In the genomic region with DNA sequence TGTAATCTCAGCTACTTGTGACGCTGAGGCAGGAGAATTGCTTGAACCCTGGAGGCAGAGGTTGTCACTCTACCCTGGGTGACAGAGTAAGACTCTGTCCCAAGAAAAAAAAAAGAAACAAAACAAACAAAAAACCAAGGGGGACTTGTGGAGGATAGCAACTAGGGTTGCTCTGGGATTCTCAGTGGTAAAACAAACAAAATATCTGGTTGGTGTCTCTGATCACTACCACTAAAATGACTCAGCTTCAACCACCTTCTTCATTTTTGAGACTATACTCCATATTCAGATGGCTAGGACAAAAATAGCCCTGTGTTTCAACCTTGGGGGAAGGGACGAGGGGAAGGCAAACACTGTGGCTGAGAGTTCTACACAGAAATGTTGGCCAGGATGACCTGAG, we compare ENCODE assay signal across 7 cellular contexts.
A peak's percentile ranks its signal among the peaks of the same experiment; 100 is the strongest.
DNase-seq lines count a peak whose midpoint lies in the region; ATAC-seq and TF ChIP-seq lines count a peak whose summit lies in the region.

No MANE protein-coding gene starts in this region.

- no peak overlapping the region for H3K4me2 ChIP-seq in GM23338

- H3K27ac ChIP-seq in GM23338 (ENCODE audit: low read depth) = no peak overlapping the region

- no peak overlapping the region for H3K4me3 Mint-ChIP-seq in GM23338

- H3K27me3 Mint-ChIP-seq in GM23338 (ENCODE audit: insufficient read depth, low read depth, poor library complexity) = no peaks in the 10 kb centered on the region

- H3K9me3 Mint-ChIP-seq in GM23338 = no peaks in the 10 kb centered on the region

- no peaks in the 10 kb centered on the region for H3F3A ChIP-seq in GM23338 (replicated peaks; ENCODE audit: low read depth)

- no peak overlapping the region for H3K4me3 ChIP-seq in GM23338

- no peaks in the 10 kb centered on the region for H3K79me2 ChIP-seq in GM23338 (replicated peaks; ENCODE audit: insufficient read depth)

- DNase-seq in GM23338 (ENCODE audit: low spot score) = no peak
- peak; percentile 38 for DNase-seq in HuH-7.5 (ENCODE audit: low spot score)
- DNase-seq in myocyte (ENCODE audit: low read depth) = peak; percentile 45
- no peak for DNase-seq in stimulated activated CD4-positive, alpha-beta T cell treated with anti-CD3 and anti-CD28 coated beads, Interleukin-15, amount 100 ng/mL, for 24 hours
- DNase-seq in NCI-H2196 treated with DMSO at 0.1 percent for 48 hours (lab: John Stamatoyannopoulos, UW; ENCODE audit: unreplicated experiment) = no peak
- DNase-seq in activated CD4-positive, alpha-beta T cell treated with anti-CD3 and anti-CD28 coated beads for 4 hours = no peak

- H3K9me2 ChIP-seq in GM23338 (ENCODE audit: insufficient read depth) = 0 out of 2 replicates have a peak, but pooled peaks cover 5% of the 10 kb centered on the region

- no peaks in the 10 kb centered on the region for H3K36me3 Mint-ChIP-seq in GM23338 (ENCODE audit: low read depth)

- TF ChIP-seq CTCF in GM23338 (conservative IDR thresholded peaks at IDR 0.05; ENCODE audit: low read depth in 2 of 2) = no peak

- peak overlapping the region; percentile 95; the same call in 1 of the 2 replicates for H2AFZ ChIP-seq in GM23338

- H3K36me3 ChIP-seq in GM23338 (ENCODE audit: insufficient read depth) = no peaks in the 10 kb centered on the region

- H3K27me3 ChIP-seq in GM23338 (ENCODE audit: insufficient read depth) = peaks cover under 1% of the 10 kb centered on the region; the same call in 1 of the 2 replicates

- peaks cover 6% of the 10 kb centered on the region; the same call in 2 of the 3 replicates for H3K4me1 Mint-ChIP-seq in GM23338

- H3K27ac Mint-ChIP-seq in GM23338 = no peak overlapping the region; the same call in 1 of the 2 replicates

- no peaks in the 10 kb centered on the region; the same call in 1 of the 2 replicates for H3K4me1 ChIP-seq in GM23338 (ENCODE audit: insufficient read depth)

- ATAC-seq in GM18868 (IDR thresholded peaks at IDR 0.05; ENCODE audit: unreplicated experiment) (peak; percentile 88), GM23338 (no peak)

- H4K20me1 ChIP-seq in GM23338 (replicated peaks; ENCODE audit: insufficient read depth) = no peaks in the 10 kb centered on the region

TF ChIP-seq in GM23338, 12 proteins besides CTCF, POLR2A, EP300 and RAD21:
- TF ChIP-seq ZNF331 (CRISPR knock-in tag; IDR thresholded peaks at IDR 0.05; ENCODE audit: low read depth) = no peak
- TF ChIP-seq, protein P1, sequence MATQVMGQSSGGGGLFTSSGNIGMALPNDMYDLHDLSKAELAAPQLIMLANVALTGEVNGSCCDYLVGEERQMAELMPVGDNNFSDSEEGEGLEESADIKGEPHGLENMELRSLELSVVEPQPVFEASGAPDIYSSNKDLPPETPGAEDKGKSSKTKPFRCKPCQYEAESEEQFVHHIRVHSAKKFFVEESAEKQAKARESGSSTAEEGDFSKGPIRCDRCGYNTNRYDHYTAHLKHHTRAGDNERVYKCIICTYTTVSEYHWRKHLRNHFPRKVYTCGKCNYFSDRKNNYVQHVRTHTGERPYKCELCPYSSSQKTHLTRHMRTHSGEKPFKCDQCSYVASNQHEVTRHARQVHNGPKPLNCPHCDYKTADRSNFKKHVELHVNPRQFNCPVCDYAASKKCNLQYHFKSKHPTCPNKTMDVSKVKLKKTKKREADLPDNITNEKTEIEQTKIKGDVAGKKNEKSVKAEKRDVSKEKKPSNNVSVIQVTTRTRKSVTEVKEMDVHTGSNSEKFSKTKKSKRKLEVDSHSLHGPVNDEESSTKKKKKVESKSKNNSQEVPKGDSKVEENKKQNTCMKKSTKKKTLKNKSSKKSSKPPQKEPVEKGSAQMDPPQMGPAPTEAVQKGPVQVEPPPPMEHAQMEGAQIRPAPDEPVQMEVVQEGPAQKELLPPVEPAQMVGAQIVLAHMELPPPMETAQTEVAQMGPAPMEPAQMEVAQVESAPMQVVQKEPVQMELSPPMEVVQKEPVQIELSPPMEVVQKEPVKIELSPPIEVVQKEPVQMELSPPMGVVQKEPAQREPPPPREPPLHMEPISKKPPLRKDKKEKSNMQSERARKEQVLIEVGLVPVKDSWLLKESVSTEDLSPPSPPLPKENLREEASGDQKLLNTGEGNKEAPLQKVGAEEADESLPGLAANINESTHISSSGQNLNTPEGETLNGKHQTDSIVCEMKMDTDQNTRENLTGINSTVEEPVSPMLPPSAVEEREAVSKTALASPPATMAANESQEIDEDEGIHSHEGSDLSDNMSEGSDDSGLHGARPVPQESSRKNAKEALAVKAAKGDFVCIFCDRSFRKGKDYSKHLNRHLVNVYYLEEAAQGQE (IDR thresholded peaks at IDR 0.05; ENCODE audit: unreplicated experiment) = no peak
- no peak for TF ChIP-seq EZH2phosphoT487 (IDR thresholded peaks at IDR 0.05; ENCODE audit: unreplicated experiment)
- no peak for TF ChIP-seq POLR2AphosphoS5 (IDR thresholded peaks at IDR 0.05; ENCODE audit: low read depth)
- no peak for TF ChIP-seq CREB1 (CRISPR knock-in tag; IDR thresholded peaks at IDR 0.05; ENCODE audit: low read depth)
- TF ChIP-seq JUNB (IDR thresholded peaks at IDR 0.05; ENCODE audit: unreplicated experiment) = no peak
- TF ChIP-seq EZH2 (IDR thresholded peaks at IDR 0.05; ENCODE audit: low read depth, unreplicated experiment) = no peak
- TF ChIP-seq ZNF114 (CRISPR knock-in tag; IDR thresholded peaks at IDR 0.05) = no peak
- TF ChIP-seq, protein P2, sequence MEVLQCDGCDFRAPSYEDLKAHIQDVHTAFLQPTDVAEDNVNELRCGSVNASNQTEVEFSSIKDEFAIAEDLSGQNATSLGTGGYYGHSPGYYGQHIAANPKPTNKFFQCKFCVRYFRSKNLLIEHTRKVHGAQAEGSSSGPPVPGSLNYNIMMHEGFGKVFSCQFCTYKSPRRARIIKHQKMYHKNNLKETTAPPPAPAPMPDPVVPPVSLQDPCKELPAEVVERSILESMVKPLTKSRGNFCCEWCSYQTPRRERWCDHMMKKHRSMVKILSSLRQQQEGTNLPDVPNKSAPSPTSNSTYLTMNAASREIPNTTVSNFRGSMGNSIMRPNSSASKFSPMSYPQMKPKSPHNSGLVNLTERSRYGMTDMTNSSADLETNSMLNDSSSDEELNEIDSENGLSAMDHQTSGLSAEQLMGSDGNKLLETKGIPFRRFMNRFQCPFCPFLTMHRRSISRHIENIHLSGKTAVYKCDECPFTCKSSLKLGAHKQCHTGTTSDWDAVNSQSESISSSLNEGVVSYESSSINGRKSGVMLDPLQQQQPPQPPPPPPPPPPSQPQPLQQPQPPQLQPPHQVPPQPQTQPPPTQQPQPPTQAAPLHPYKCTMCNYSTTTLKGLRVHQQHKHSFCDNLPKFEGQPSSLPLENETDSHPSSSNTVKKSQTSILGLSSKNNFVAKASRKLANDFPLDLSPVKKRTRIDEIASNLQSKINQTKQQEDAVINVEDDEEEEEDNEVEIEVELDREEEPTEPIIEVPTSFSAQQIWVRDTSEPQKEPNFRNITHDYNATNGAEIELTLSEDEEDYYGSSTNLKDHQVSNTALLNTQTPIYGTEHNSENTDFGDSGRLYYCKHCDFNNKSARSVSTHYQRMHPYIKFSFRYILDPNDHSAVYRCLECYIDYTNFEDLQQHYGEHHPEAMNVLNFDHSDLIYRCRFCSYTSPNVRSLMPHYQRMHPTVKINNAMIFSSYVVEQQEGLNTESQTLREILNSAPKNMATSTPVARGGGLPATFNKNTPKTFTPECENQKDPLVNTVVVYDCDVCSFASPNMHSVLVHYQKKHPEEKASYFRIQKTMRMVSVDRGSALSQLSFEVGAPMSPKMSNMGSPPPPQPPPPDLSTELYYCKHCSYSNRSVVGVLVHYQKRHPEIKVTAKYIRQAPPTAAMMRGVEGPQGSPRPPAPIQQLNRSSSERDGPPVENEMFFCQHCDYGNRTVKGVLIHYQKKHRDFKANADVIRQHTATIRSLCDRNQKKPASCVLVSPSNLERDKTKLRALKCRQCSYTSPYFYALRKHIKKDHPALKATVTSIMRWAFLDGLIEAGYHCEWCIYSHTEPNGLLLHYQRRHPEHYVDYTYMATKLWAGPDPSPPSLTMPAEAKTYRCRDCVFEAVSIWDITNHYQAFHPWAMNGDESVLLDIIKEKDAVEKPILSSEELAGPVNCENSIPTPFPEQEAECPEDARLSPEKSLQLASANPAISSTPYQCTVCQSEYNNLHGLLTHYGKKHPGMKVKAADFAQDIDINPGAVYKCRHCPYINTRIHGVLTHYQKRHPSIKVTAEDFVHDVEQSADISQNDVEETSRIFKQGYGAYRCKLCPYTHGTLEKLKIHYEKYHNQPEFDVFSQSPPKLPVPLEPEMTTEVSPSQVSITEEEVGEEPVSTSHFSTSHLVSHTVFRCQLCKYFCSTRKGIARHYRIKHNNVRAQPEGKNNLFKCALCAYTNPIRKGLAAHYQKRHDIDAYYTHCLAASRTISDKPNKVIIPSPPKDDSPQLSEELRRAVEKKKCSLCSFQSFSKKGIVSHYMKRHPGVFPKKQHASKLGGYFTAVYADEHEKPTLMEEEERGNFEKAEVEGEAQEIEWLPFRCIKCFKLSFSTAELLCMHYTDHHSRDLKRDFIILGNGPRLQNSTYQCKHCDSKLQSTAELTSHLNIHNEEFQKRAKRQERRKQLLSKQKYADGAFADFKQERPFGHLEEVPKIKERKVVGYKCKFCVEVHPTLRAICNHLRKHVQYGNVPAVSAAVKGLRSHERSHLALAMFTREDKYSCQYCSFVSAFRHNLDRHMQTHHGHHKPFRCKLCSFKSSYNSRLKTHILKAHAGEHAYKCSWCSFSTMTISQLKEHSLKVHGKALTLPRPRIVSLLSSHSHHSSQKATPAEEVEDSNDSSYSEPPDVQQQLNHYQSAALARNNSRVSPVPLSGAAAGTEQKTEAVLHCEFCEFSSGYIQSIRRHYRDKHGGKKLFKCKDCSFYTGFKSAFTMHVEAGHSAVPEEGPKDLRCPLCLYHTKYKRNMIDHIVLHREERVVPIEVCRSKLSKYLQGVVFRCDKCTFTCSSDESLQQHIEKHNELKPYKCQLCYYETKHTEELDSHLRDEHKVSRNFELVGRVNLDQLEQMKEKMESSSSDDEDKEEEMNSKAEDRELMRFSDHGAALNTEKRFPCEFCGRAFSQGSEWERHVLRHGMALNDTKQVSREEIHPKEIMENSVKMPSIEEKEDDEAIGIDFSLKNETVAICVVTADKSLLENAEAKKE (CRISPR knock-in tag; IDR thresholded peaks at IDR 0.05) = no peak
- no peak for TF ChIP-seq NANOG (IDR thresholded peaks at IDR 0.05; ENCODE audit: borderline replicate concordance)
- no peak for TF ChIP-seq STAT1 (IDR thresholded peaks at IDR 0.05; ENCODE audit: unreplicated experiment)
- TF ChIP-seq, protein P3, sequence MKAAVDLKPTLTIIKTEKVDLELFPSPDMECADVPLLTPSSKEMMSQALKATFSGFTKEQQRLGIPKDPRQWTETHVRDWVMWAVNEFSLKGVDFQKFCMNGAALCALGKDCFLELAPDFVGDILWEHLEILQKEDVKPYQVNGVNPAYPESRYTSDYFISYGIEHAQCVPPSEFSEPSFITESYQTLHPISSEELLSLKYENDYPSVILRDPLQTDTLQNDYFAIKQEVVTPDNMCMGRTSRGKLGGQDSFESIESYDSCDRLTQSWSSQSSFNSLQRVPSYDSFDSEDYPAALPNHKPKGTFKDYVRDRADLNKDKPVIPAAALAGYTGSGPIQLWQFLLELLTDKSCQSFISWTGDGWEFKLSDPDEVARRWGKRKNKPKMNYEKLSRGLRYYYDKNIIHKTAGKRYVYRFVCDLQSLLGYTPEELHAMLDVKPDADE (IDR thresholded peaks at IDR 0.05) = no peak

Comparison
In these comparisons a context has a peak if more than half of its experiments do, and no peak if none do; other contexts are left out.
1. DNase-seq: peak in HuH-7.5 (single experiment) and myocyte (single experiment); none in GM23338 (single experiment), stimulated activated CD4-positive, alpha-beta T cell treated with anti-CD3 and anti-CD28 coated beads, Interleukin-15, amount 100 ng/mL, for 24 hours (single experiment), NCI-H2196 treated with DMSO at 0.1 percent for 48 hours (single experiment) and activated CD4-positive, alpha-beta T cell treated with anti-CD3 and anti-CD28 coated beads for 4 hours (0 of 2).